ENCODE assay signal across 16 cellular contexts in the genomic region with DNA sequence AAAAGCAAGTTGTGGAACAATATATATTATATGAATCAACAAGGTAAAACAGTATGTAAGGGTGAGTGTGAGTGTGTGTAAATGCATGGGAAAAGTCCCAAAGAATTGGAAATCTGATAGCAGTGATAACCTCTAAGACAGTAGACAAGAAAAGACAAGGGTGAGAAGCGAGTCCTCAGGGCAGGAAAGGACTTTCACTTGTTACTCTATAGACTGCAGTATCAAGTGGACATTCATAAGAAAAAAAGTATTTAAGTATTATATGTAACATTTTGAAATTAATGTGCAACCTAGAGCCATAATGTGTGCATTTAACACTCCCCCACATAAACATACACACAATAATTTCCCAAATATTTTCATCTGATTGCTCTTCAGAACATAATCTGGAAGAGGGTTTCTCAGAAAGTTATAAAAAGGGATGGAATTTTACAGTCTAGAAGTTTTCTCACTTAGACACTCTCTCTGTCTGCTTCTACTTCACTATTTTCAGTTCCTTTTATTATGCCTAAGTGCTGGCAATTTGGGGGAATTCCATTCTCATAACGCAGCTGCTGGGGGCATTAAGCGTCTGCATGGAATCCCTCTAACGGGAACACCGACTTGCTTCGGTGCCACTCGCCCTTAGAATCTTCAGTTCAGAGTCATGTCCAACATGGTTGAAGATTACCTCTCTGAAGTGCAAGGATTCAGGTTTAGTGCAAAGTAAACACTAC. TPM values are rescaled to one million over a fixed set of nuclear protein-coding genes. Genes with fewer than 3 reads are reported as not detected.
DNase-seq lines count a peak whose midpoint lies in the region; ATAC-seq and TF ChIP-seq lines count a peak whose summit lies in the region.
"Had no signal": no experiment of that assay in that cellular context is flagged by ENCODE, and none has a peak within 500 bp of the region (broad histone marks: within the 10 kb centered on the region; RNA-seq: fewer than 3 reads in every experiment).

No MANE protein-coding gene starts in this region.

- H3K4me3 ChIP-seq in PC-3 (ENCODE audit: low read length): no peak overlapping the region
- H3K4me3 ChIP-seq: heart left ventricle, right atrium auricular region had no signal

- no peak overlapping the region for H2AFZ ChIP-seq in PC-3 (ENCODE audit: low read length)

- no peak overlapping the region for H3K4me3 Mint-ChIP-seq in glutamatergic neuron (ENCODE audit: unreplicated experiment)
- no peak overlapping the region for H3K4me3 Mint-ChIP-seq in T-helper 2 cell treated with Interferon-gamma antibody and Interleukin-4, amounts not matched to agents 5 μg/mL and 100 μg/mL, for 36 hours
- H3K4me3 Mint-ChIP-seq: naive thymus-derived CD8-positive, alpha-beta T cell; stimulated activated effector memory CD8-positive, alpha-beta T cell treated with anti-CD3 and anti-CD28 coated beads, Interleukin-12 subunit alpha, Interleukin-12 subunit beta, amount 100 ng/mL, for 72 hours had no signal

- H3K36me3 Mint-ChIP-seq in glutamatergic neuron (ENCODE audit: unreplicated experiment): no peaks in the 10 kb centered on the region
- H3K36me3 Mint-ChIP-seq in T-helper 2 cell treated with Interferon-gamma antibody and Interleukin-4, amounts not matched to agents 5 μg/mL and 100 μg/mL, for 36 hours (ENCODE audit: low read depth): no peaks in the 10 kb centered on the region
- H3K36me3 Mint-ChIP-seq: naive thymus-derived CD8-positive, alpha-beta T cell; stimulated activated effector memory CD8-positive, alpha-beta T cell treated with anti-CD3 and anti-CD28 coated beads, Interleukin-12 subunit alpha, Interleukin-12 subunit beta, amount 100 ng/mL, for 72 hours had no signal

- BruUV-seq in PC-3 (replicated peaks; lab: Mats Ljungman, UMichigan): no TSS peak

- no peaks in the 10 kb centered on the region for H3K79me2 ChIP-seq in PC-3 (ENCODE audit: low read length)

- no peaks in the 10 kb centered on the region for H3K9me3 Mint-ChIP-seq in glutamatergic neuron (ENCODE audit: unreplicated experiment)
- no peaks in the 10 kb centered on the region for H3K9me3 Mint-ChIP-seq in T-helper 2 cell treated with Interferon-gamma antibody and Interleukin-4, amounts not matched to agents 5 μg/mL and 100 μg/mL, for 36 hours
- H3K9me3 Mint-ChIP-seq: naive thymus-derived CD8-positive, alpha-beta T cell; stimulated activated effector memory CD8-positive, alpha-beta T cell treated with anti-CD3 and anti-CD28 coated beads, Interleukin-12 subunit alpha, Interleukin-12 subunit beta, amount 100 ng/mL, for 72 hours had no signal

- no peaks in the 10 kb centered on the region for H3K36me3 ChIP-seq in PC-3 (ENCODE audit: low read depth, low read length)
- H3K36me3 ChIP-seq: heart left ventricle, right atrium auricular region had no signal

- H3K27ac ChIP-seq in PC-3 (ENCODE audit: low read length): no peak overlapping the region
- H3K27ac ChIP-seq: heart left ventricle, right atrium auricular region had no signal

- POLR2A ChIA-PET in PC-3 (lab: Charles Lee; ENCODE audit: unreplicated experiment): no interaction called here

- no peak overlapping the region for H3K4me2 ChIP-seq in PC-3 (ENCODE audit: low read length)

- CTCF ChIA-PET in PC-3 (lab: Charles Lee): no interaction called here

- no peaks in the 10 kb centered on the region for H3K4me1 ChIP-seq in PC-3 (ENCODE audit: insufficient read depth, low read length)
- H3K4me1 ChIP-seq: heart left ventricle, right atrium auricular region had no signal

- TF ChIP-seq CTCF in PC-3 (conservative IDR thresholded peaks at IDR 0.05; ENCODE audit: low read depth, low read length) (no peak), glutamatergic neuron (IDR thresholded peaks at IDR 0.05; ENCODE audit: partially characterized antibody, unreplicated experiment) (no peak)

- no peaks in the 10 kb centered on the region for H3K9me3 ChIP-seq in PC-3 (ENCODE audit: low read length)
- H3K9me3 ChIP-seq: heart left ventricle, right atrium auricular region had no signal

- no peak overlapping the region for H3K9ac ChIP-seq in PC-3 (ENCODE audit: low read length)

- H3K27me3 ChIP-seq in PC-3 (ENCODE audit: low read length): no peaks in the 10 kb centered on the region
- H3K27me3 ChIP-seq: heart left ventricle, right atrium auricular region had no signal

- no peaks in the 10 kb centered on the region for H3K9me2 ChIP-seq in PC-3 (replicated peaks; ENCODE audit: low read length)

- intact Hi-C loops in PC-3 (cut with micrococcal nuclease): no loop called here

- peaks cover 2% of the 10 kb centered on the region for H3K4me1 Mint-ChIP-seq in glutamatergic neuron (ENCODE audit: low read depth, unreplicated experiment)
- H3K4me1 Mint-ChIP-seq in T-helper 2 cell treated with Interferon-gamma antibody and Interleukin-4, amounts not matched to agents 5 μg/mL and 100 μg/mL, for 36 hours (ENCODE audit: low read depth): no peaks in the 10 kb centered on the region
- H3K4me1 Mint-ChIP-seq: naive thymus-derived CD8-positive, alpha-beta T cell; stimulated activated effector memory CD8-positive, alpha-beta T cell treated with anti-CD3 and anti-CD28 coated beads, Interleukin-12 subunit alpha, Interleukin-12 subunit beta, amount 100 ng/mL, for 72 hours had no signal

- DNase-seq in EL (peak; percentile 43), NCI-H69 (lab: John Stamatoyannopoulos, UW) (peak; percentile 35), PC-3 (no peak), glutamatergic neuron (no peak), GDM1 (lab: John Stamatoyannopoulos, UW) (no peak)
- DNase-seq in T-helper 2 cell treated with Interferon-gamma antibody and Interleukin-4, amounts not matched to agents 5 μg/mL and 100 μg/mL, for 36 hours (ENCODE audit: low spot score): no peak
- DNase-seq: heart left ventricle; left cardiac atrium; naive thymus-derived CD8-positive, alpha-beta T cell; NCI-H1694; NCI-H774; stimulated activated CD4-positive, alpha-beta T cell treated with anti-CD3 and anti-CD28 coated beads, Interleukin-4, amount 100 ng/mL, for 1 hour had no signal

- no peaks in the 10 kb centered on the region for H3F3A ChIP-seq in PC-3 (ENCODE audit: low read length, unreplicated experiment)

- ATAC-seq in GM18909 (IDR thresholded peaks at IDR 0.05; ENCODE audit: poor library complexity, unreplicated experiment) (peak; percentile 58), HG02678 (IDR thresholded peaks at IDR 0.05; ENCODE audit: unreplicated experiment) (peak; percentile 80), PC-3 (no peak)
- ATAC-seq: heart left ventricle; left cardiac atrium; naive thymus-derived CD8-positive, alpha-beta T cell; stimulated activated effector memory CD8-positive, alpha-beta T cell treated with anti-CD3 and anti-CD28 coated beads, Interleukin-12 subunit alpha, Interleukin-12 subunit beta, amount 100 ng/mL, for 72 hours had no signal

- no peaks in the 10 kb centered on the region for H4K20me1 ChIP-seq in PC-3 (ENCODE audit: low read length)

- H3K27me3 Mint-ChIP-seq in glutamatergic neuron (ENCODE audit: unreplicated experiment): no peaks in the 10 kb centered on the region
- H3K27me3 Mint-ChIP-seq in T-helper 2 cell treated with Interferon-gamma antibody and Interleukin-4, amounts not matched to agents 5 μg/mL and 100 μg/mL, for 36 hours (ENCODE audit: low read depth): no peaks in the 10 kb centered on the region

- H3K27ac Mint-ChIP-seq in glutamatergic neuron (ENCODE audit: unreplicated experiment): no peak overlapping the region
- no peak overlapping the region for H3K27ac Mint-ChIP-seq in T-helper 2 cell treated with Interferon-gamma antibody and Interleukin-4, amounts not matched to agents 5 μg/mL and 100 μg/mL, for 36 hours
- H3K27ac Mint-ChIP-seq: naive thymus-derived CD8-positive, alpha-beta T cell; stimulated activated effector memory CD8-positive, alpha-beta T cell treated with anti-CD3 and anti-CD28 coated beads, Interleukin-12 subunit alpha, Interleukin-12 subunit beta, amount 100 ng/mL, for 72 hours had no signal

RNA-seq across cellular contexts. Expression of gene CDIN1, which starts 50.0 kb away (rescaled TPM):
- total RNA-seq in PC-3 (2014; rRNA removed) (12.4 and 14.2 TPM in 2 replicates), glutamatergic neuron (ENCODE audit: unreplicated experiment) (17.8 TPM)

Comparison
In these comparisons a context has a peak if more than half of its experiments do, and no peak if none do; other contexts are left out.
1. DNase-seq: peak in EL (single experiment) and NCI-H69 (single experiment); none in PC-3 (single experiment), glutamatergic neuron (single experiment), T-helper 2 cell treated with Interferon-gamma antibody and Interleukin-4, amounts not matched to agents 5 μg/mL and 100 μg/mL, for 36 hours (single experiment) and GDM1 (single experiment).